Comparison of ENCODE assay signal across 25 cellular contexts in the genomic region with DNA sequence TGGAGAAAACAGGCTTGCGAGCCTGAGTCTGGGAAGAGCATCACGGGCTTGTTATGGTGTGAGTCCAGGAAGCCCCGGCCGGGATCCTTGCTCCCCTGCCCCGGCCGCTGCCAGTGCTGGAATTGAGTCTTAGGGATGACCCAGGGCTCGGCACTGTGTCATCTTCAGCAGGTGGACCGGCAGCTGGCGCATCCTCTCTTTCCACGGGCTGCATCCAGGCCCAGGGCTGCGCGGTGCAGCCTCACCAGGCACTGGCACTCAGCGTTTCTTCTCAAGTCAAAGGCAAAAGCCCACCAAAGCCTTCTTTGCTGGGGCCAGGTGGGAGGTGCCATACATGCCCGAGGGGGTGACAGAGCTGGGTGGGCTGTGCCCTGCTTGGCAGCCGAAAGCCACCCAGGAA. TPM values are rescaled to one million over a fixed set of nuclear protein-coding genes. Genes with fewer than 3 reads are reported as not detected.
"Had no signal": no experiment of that assay in that cellular context is flagged by ENCODE, and none has a peak within 500 bp of the region (broad histone marks: within the 10 kb centered on the region; RNA-seq: fewer than 3 reads in every experiment).

No MANE protein-coding gene starts in this region.

- ATAC-seq: activated CD8-positive, alpha-beta memory T cell treated with anti-CD3 and anti-CD28 coated beads, Interleukin-2, amount 10 ng/mL, durations not matched to agents 7 days and 5 days; activated CD8-positive, alpha-beta T cell treated with anti-CD3 and anti-CD28 coated beads for 36 hours; body of pancreas; naive thymus-derived CD8-positive, alpha-beta T cell; sciatic nerve had no signal

- H3K4me1 ChIP-seq: body of pancreas, neural progenitor cell had no signal

- H2AFZ ChIP-seq: hepatocyte, neural progenitor cell had no signal

- H3K36me3 ChIP-seq: cardiac muscle cell, neural progenitor cell, ovary had no signal

- H3K4me2 ChIP-seq: hepatocyte, neural progenitor cell had no signal

- DNase-seq: activated CD4-positive, alpha-beta T cell treated with anti-CD3 and anti-CD28 coated beads, Interleukin-2, amount 10 ng/mL, durations not matched to agents 7 days and 5 days; activated CD4-positive, CD25-positive, alpha-beta regulatory T cell treated with anti-CD3 and anti-CD28 coated beads, Interleukin-2, amount 50 U/mL, for 72 hours; activated CD8-positive, alpha-beta memory T cell treated with anti-CD3 and anti-CD28 coated beads, Interleukin-2, amount 10 ng/mL, durations not matched to agents 7 days and 5 days; activated CD8-positive, alpha-beta T cell treated with anti-CD3 and anti-CD28 coated beads for 36 hours; activated gamma-delta T cell; anterior cingulate cortex; body of pancreas; dermis blood vessel endothelial cell; effector CD8-positive, alpha-beta T cell; erythroblast; foreskin fibroblast; immature natural killer cell; kidney glomerular epithelial cell; stimulated activated CD4-positive, alpha-beta T cell treated with anti-CD3 and anti-CD28 coated beads, Interleukin-4, amount 100 ng/mL, for 1 hour; stimulated activated naive CD4-positive, alpha-beta T cell treated with Interleukin-2 at 50 U/mL for 16 hours had no signal

- H3K9me3 ChIP-seq: body of pancreas, ovary, thoracic aorta had no signal

- H3K9ac ChIP-seq: neural progenitor cell had no signal

- H3K27me3 ChIP-seq: cardiac muscle cell, hepatocyte, neural progenitor cell, ovary had no signal

- H3K4me3 ChIP-seq: body of pancreas, cardiac muscle cell, hepatocyte, lung, neural progenitor cell, ovary, thoracic aorta had no signal

- H3K27ac ChIP-seq: body of pancreas, cardiac muscle cell, hepatocyte, neural progenitor cell, ovary, thoracic aorta, VCaP had no signal

RNA-seq across cellular contexts. Expression of a gene that starts 46.6 kb away (rescaled TPM):
- total RNA-seq: activated T-helper 1 cell treated with anti-CD3 and anti-CD28 coated beads, Interleukin-12 subunit alpha, Interleukin-12 subunit beta, Interleukin-2, Interleukin-4 antibody, amounts not matched to agents 30 ng/mL and 10 ng/mL and 1 ng/mL, durations not matched to agents 14 hours and 24 hours and 36 hours had no signal
- polyA plus RNA-seq: immature natural killer cell; naive thymus-derived CD8-positive, alpha-beta T cell had no signal
